In the genomic region with DNA sequence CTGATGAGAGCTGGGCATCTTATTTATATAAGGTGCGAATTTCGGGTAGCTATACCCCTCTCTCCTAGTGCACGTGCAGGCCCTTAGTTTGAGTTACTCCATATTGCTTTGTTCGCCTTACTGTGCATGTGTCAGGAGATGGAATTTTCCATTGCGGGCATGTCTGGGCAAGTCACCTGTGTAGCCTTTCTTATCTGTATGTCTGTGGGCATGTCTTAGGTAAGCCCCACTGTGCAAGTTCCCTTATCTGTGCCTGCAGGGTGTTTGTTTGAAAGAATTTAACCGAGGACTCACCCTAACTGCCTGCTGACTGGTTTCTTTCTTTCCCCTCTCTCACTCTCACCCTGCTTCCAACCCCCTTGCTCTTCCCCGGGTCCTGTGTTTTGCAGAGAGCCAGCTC, we compare ENCODE assay signal across 15 cellular contexts.
DNase-seq lines count a peak whose midpoint lies in the region; ATAC-seq and TF ChIP-seq lines count a peak whose summit lies in the region.
"Had no signal": no experiment of that assay in that cellular context is flagged by ENCODE, and none has a peak within 500 bp of the region (broad histone marks: within the 10 kb centered on the region; RNA-seq: fewer than 3 reads in every experiment).

No MANE protein-coding gene starts in this region.

- H3K4me1 ChIP-seq in Loucy (ENCODE audit: insufficient read depth, low read length, poor library complexity, severe bottlenecking) = peaks cover 8% of the 10 kb centered on the region
- H3K4me1 ChIP-seq: colonic mucosa, psoas muscle had no signal

- H3K9me3 ChIP-seq in Loucy (ENCODE audit: insufficient read depth, low read depth, low read length) = no peaks in the 10 kb centered on the region
- H3K9me3 ChIP-seq: colonic mucosa, psoas muscle, upper lobe of right lung had no signal

- no peak overlapping the region for H3K4me3 Mint-ChIP-seq in T-helper 1 cell treated with Interleukin-12 subunit alpha and Interleukin-12 subunit beta and Interleukin-4 antibody, amounts not matched to agents 30 μg/mL and 1 μg/mL, for 36 hours
- peak overlapping the region in 1 of 5 experiments; percentile 11 for H3K4me3 Mint-ChIP-seq in brain
- no peak overlapping the region for H3K4me3 Mint-ChIP-seq in neural crest cell

- peaks cover 4% of the 10 kb centered on the region for H3K9me3 Mint-ChIP-seq in T-helper 1 cell treated with Interleukin-12 subunit alpha and Interleukin-12 subunit beta and Interleukin-4 antibody, amounts not matched to agents 30 μg/mL and 1 μg/mL, for 36 hours
- H3K9me3 Mint-ChIP-seq in brain = peaks cover 0 to 3% (median 0%) of the 10 kb centered on the region in 5 experiments
- peaks cover 7% of the 10 kb centered on the region for H3K9me3 Mint-ChIP-seq in neural crest cell

- no peak overlapping the region for H3K4me2 ChIP-seq in Loucy (ENCODE audit: low read depth, low read length, poor library complexity, severe bottlenecking)

- no peak for TF ChIP-seq CTCF in Loucy (conservative IDR thresholded peaks at IDR 0.05; ENCODE audit: low read length)
- no peak for TF ChIP-seq CTCF in brain (conservative IDR thresholded peaks at IDR 0.05)
- TF ChIP-seq CTCF in neural crest cell (conservative IDR thresholded peaks at IDR 0.05) = no peak

- H3K9me2 ChIP-seq in Loucy (replicated peaks; ENCODE audit: low read depth, low read length) = no peaks in the 10 kb centered on the region

- H3K27me3 ChIP-seq in Loucy (ENCODE audit: insufficient read depth, low read length, poor library complexity, severe bottlenecking) = no peaks in the 10 kb centered on the region
- H3K27me3 ChIP-seq: colonic mucosa, upper lobe of right lung had no signal

- DNase-seq in T-helper 1 cell (no peak), neural crest cell (ENCODE audit: low read depth, low spot score) (no peak), cerebellar cortex (ENCODE audit: low spot score) (no peak)
- DNase-seq: ACHN; colonic mucosa; COR-L47; psoas muscle; stimulated activated CD8-positive, alpha-beta memory T cell treated with anti-CD3 and anti-CD28 coated beads, Interleukin-4, amount 100 ng/mL, for 48 hours; T-helper 17 cell; upper lobe of right lung had no signal

- no peaks in the 10 kb centered on the region for H3F3A ChIP-seq in Loucy (ENCODE audit: low read depth)

- no peak overlapping the region for H3K4me3 ChIP-seq in Loucy (ENCODE audit: low read length, poor library complexity, severe bottlenecking)
- H3K4me3 ChIP-seq: colonic mucosa, psoas muscle, upper lobe of right lung had no signal

- no peak for ATAC-seq in HG02571 (IDR thresholded peaks at IDR 0.05; ENCODE audit: unreplicated experiment)
- ATAC-seq in GM18873 (IDR thresholded peaks at IDR 0.05; ENCODE audit: low FRiP score, unreplicated experiment) = no peak
- ATAC-seq: psoas muscle, T-helper 17 cell, upper lobe of right lung had no signal

- no peaks in the 10 kb centered on the region for H3K36me3 ChIP-seq in Loucy (ENCODE audit: insufficient read depth, low read length)
- H3K36me3 ChIP-seq: colonic mucosa, upper lobe of right lung had no signal

- no peaks in the 10 kb centered on the region for H4K20me1 ChIP-seq in Loucy (ENCODE audit: insufficient read depth, low read length, poor library complexity, severe bottlenecking)

- H3K9ac ChIP-seq in Loucy (ENCODE audit: low read depth, low read length, poor library complexity, severe bottlenecking) = no peak overlapping the region

- peak overlapping the region; percentile 16; the same call in 1 of the 2 replicates for H2AFZ ChIP-seq in Loucy (ENCODE audit: low read length)

- H3K36me3 Mint-ChIP-seq in T-helper 1 cell treated with Interleukin-12 subunit alpha and Interleukin-12 subunit beta and Interleukin-4 antibody, amounts not matched to agents 30 μg/mL and 1 μg/mL, for 36 hours (ENCODE audit: low read depth) = no peaks in the 10 kb centered on the region
- H3K36me3 Mint-ChIP-seq in brain (no peaks in the 10 kb centered on the region), neural crest cell (ENCODE audit: low read depth) (no peaks in the 10 kb centered on the region)

- no peaks in the 10 kb centered on the region for H3K79me2 ChIP-seq in Loucy (ENCODE audit: insufficient read depth, low read length)

- H3K27ac Mint-ChIP-seq in T-helper 1 cell treated with Interleukin-12 subunit alpha and Interleukin-12 subunit beta and Interleukin-4 antibody, amounts not matched to agents 30 μg/mL and 1 μg/mL, for 36 hours = peak overlapping the region; percentile 21
- peak overlapping the region; percentile 62 to 94 (median 90) for H3K27ac Mint-ChIP-seq in brain
- peak overlapping the region; percentile 37 for H3K27ac Mint-ChIP-seq in neural crest cell (ENCODE audit: unreplicated experiment)
- H3K27ac Mint-ChIP-seq: T-helper 17 cell had no signal

- peaks cover 5% of the 10 kb centered on the region for H3K4me1 Mint-ChIP-seq in T-helper 1 cell treated with Interleukin-12 subunit alpha and Interleukin-12 subunit beta and Interleukin-4 antibody, amounts not matched to agents 30 μg/mL and 1 μg/mL, for 36 hours (ENCODE audit: low read depth)
- H3K4me1 Mint-ChIP-seq in brain (peaks cover 61% of the 10 kb centered on the region), neural crest cell (peaks cover 48% of the 10 kb centered on the region)

- H3K27me3 Mint-ChIP-seq in T-helper 1 cell treated with Interleukin-12 subunit alpha and Interleukin-12 subunit beta and Interleukin-4 antibody, amounts not matched to agents 30 μg/mL and 1 μg/mL, for 36 hours (ENCODE audit: low read depth) = peaks cover 4% of the 10 kb centered on the region
- H3K27me3 Mint-ChIP-seq in brain (no peaks in the 10 kb centered on the region), neural crest cell (ENCODE audit: low read depth) (no peaks in the 10 kb centered on the region)

Comparison
In these comparisons a context has a peak if more than half of its experiments do, and no peak if none do; other contexts are left out.
1. H3K27ac Mint-ChIP-seq: peak in every context shown above with its lines; median percentile 90 in brain; 37 in neural crest cell; 21 in T-helper 1 cell treated with Interleukin-12 subunit alpha and Interleukin-12 subunit beta and Interleukin-4 antibody, amounts not matched to agents 30 μg/mL and 1 μg/mL, for 36 hours.